In the genomic region with DNA sequence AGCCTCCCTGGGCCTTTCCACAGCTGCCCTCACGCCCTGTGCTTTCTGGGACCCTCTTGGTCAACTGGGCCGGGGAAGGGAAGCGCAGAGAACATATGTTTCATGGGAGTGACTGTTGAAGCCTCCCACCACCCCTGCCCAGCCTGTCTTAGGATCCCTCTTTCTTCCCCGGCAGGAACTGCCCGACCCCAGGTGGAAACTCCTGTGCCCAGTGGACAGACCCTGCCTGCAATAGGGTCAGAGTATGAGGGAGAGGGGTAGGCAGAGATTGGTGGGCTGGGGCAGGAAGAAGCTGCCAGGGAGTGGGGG, we compare ENCODE assay signal across 8 cellular contexts. TPM values are rescaled to one million over a fixed set of nuclear protein-coding genes. Genes with fewer than 3 reads are reported as not detected.
A peak's percentile ranks its signal among the peaks of the same experiment; 100 is the strongest.
DNase-seq lines count a peak whose midpoint lies in the region; ATAC-seq and TF ChIP-seq lines count a peak whose summit lies in the region.
"Had no signal": no experiment of that assay in that cellular context is flagged by ENCODE, and none has a peak within 500 bp of the region (broad histone marks: within the 10 kb centered on the region; RNA-seq: fewer than 3 reads in every experiment).

No MANE protein-coding gene starts in this region.

- H3K36me3 ChIP-seq in left lung = peaks cover 0 to 8% of the 10 kb centered on the region in 2 donors

- no peak for ATAC-seq in activated naive CD8-positive, alpha-beta T cell treated with anti-CD3 and anti-CD28 coated beads, Interleukin-2, amount 50 U/mL, for 24 hours
- ATAC-seq in left lung (no peak), T-helper 17 cell (no peak)

- no peaks in the 10 kb centered on the region for H3K27me3 ChIP-seq in left lung

- H3K36me3 Mint-ChIP-seq in activated naive CD8-positive, alpha-beta T cell treated with anti-CD3 and anti-CD28 coated beads, Interleukin-2, amount 50 U/mL, for 24 hours (ENCODE audit: low read depth) = no peaks in the 10 kb centered on the region
- no peaks in the 10 kb centered on the region for H3K36me3 Mint-ChIP-seq in T-helper 17 cell (ENCODE audit: low read depth)

- H3K4me3 ChIP-seq in Jurkat, Clone E6-1 (ENCODE audit: low read length) = peak overlapping the region; percentile 67
- H3K4me3 ChIP-seq in left lung = peak overlapping the region in 1 of 2 donors; percentile 31

- H3K9me3 ChIP-seq in left lung = no peaks in the 10 kb centered on the region
- no peaks in the 10 kb centered on the region for H3K9me3 ChIP-seq in T-helper 17 cell (ENCODE audit: control insufficient read depth, low read length, poor library complexity, severe bottlenecking)

- H3K4me1 Mint-ChIP-seq in activated naive CD8-positive, alpha-beta T cell treated with anti-CD3 and anti-CD28 coated beads, Interleukin-2, amount 50 U/mL, for 24 hours = peaks cover 29% of the 10 kb centered on the region
- H3K4me1 Mint-ChIP-seq in T-helper 17 cell = peaks cover 9% of the 10 kb centered on the region

- H3K4me1 ChIP-seq in left lung = peaks cover 20 to 54% of the 10 kb centered on the region in 2 donors

- no peak for TF ChIP-seq CTCF in left lung (IDR thresholded peaks at IDR 0.05)

- H3K4me3 Mint-ChIP-seq in activated naive CD8-positive, alpha-beta T cell treated with anti-CD3 and anti-CD28 coated beads, Interleukin-2, amount 50 U/mL, for 24 hours = no peak overlapping the region
- no peak overlapping the region for H3K4me3 Mint-ChIP-seq in T-helper 17 cell

- H3K9me3 Mint-ChIP-seq in activated naive CD8-positive, alpha-beta T cell treated with anti-CD3 and anti-CD28 coated beads, Interleukin-2, amount 50 U/mL, for 24 hours = no peaks in the 10 kb centered on the region

- no peak for DNase-seq in Jurkat, Clone E6-1 (ENCODE audit: low read depth, low spot score)
- no peak for DNase-seq in activated naive CD8-positive, alpha-beta T cell treated with anti-CD3 and anti-CD28 coated beads, Interleukin-2, amount 50 U/mL, for 24 hours
- no peak for DNase-seq in left lung
- peak in 1 of 49 donors; percentile 45 for DNase-seq in substantia nigra (lab: John Stamatoyannopoulos, UW)
- no peak for DNase-seq in T-helper 17 cell
- no peak for DNase-seq in islet precursor cell
- no peak for DNase-seq in NCI-H2171 treated with DMSO at 0.1 percent for 48 hours (lab: John Stamatoyannopoulos, UW)

- peak overlapping the region; percentile 84 to 91 for H3K27ac ChIP-seq in left lung
- H3K27ac ChIP-seq in substantia nigra (ENCODE audit: low read depth, low read length, poor library complexity, severe bottlenecking) = peak overlapping the region; percentile 92

- intact Hi-C loops in left lung (cut with DNase I) = no loop called here

- H3K27ac Mint-ChIP-seq in activated naive CD8-positive, alpha-beta T cell treated with anti-CD3 and anti-CD28 coated beads, Interleukin-2, amount 50 U/mL, for 24 hours = peak overlapping the region; percentile 91
- no peak overlapping the region for H3K27ac Mint-ChIP-seq in T-helper 17 cell

- H3K27me3 Mint-ChIP-seq in activated naive CD8-positive, alpha-beta T cell treated with anti-CD3 and anti-CD28 coated beads, Interleukin-2, amount 50 U/mL, for 24 hours = no peaks in the 10 kb centered on the region
- no peaks in the 10 kb centered on the region for H3K27me3 Mint-ChIP-seq in T-helper 17 cell
- H3K27me3 Mint-ChIP-seq: activated CD8-positive, alpha-beta memory T cell treated with anti-CD3 and anti-CD28 coated beads, Interleukin-2, amount 10 ng/mL, durations not matched to agents 7 days and 5 days had no signal

RNA-seq across cellular contexts. Expression of gene HEXIM2, which starts 10.5 kb away (rescaled TPM):
- 3.1 TPM for polyA plus RNA-seq in Jurkat, Clone E6-1 (2012; ENCODE audit: insufficient read depth, insufficient read length)
- total RNA-seq in left lung = 1 to 10 TPM; 5.4 to 6.0 TPM
- 10 to 100 TPM in 1 of 2 donors, 1 to 10 TPM in 1; 1.5 to 12.3 TPM for total RNA-seq in T-helper 17 cell

RNA-seq across cellular contexts. Expression of gene HEXIM1, which starts 23.9 kb away (rescaled TPM):
- 27.6 TPM for polyA plus RNA-seq in Jurkat, Clone E6-1 (2012; ENCODE audit: insufficient read depth, insufficient read length)
- 10 to 100 TPM; 27.3 to 34.6 TPM for total RNA-seq in left lung
- 10 to 100 TPM; 52.4 to 71.8 TPM for total RNA-seq in T-helper 17 cell

RNA-seq across cellular contexts. Expression of gene ACBD4, which starts 36.7 kb away (rescaled TPM):
- polyA plus RNA-seq in Jurkat, Clone E6-1 (2012; ENCODE audit: insufficient read depth, insufficient read length) = 9.0 TPM
- total RNA-seq in left lung (10 to 100 TPM; 10.6 to 15.7 TPM), T-helper 17 cell (10 to 100 TPM; 13.6 to 18.9 TPM)

RNA-seq across cellular contexts. Expression of gene PLCD3, which starts 39.9 kb away (rescaled TPM):
- polyA plus RNA-seq in Jurkat, Clone E6-1 (2012; ENCODE audit: insufficient read depth, insufficient read length) = 10.3 TPM
- total RNA-seq in left lung (10 to 100 TPM; 41.0 to 49.1 TPM), T-helper 17 cell (1 to 10 TPM; 3.7 to 5.0 TPM)

RNA-seq across cellular contexts. Expression of gene FMNL1, which starts 49.5 kb away (rescaled TPM):
- 276 TPM for polyA plus RNA-seq in Jurkat, Clone E6-1 (2012; ENCODE audit: insufficient read depth, insufficient read length)
- total RNA-seq in left lung (100 to 1,000 TPM in 1 of 2 donors, 10 to 100 TPM in 1; 42.0 to 118 TPM), T-helper 17 cell (100 to 1,000 TPM; 509 to 550 TPM)
